Comparison of ENCODE assay signal across 8 cellular contexts in genomic region chr12:108856170-108856427, GRCh38. TPM values are rescaled to one million over a fixed set of nuclear protein-coding genes. Genes with fewer than 3 reads are reported as not detected.
DNase-seq lines count a peak whose midpoint lies in the region; ATAC-seq and TF ChIP-seq lines count a peak whose summit lies in the region.

No MANE protein-coding gene starts in this region.

- no peak for TF ChIP-seq CTCF in HL-60 (IDR thresholded peaks at IDR 0.05; ENCODE audit: insufficient read depth, low read length)
- no peak for TF ChIP-seq CTCF in GM13976 (IDR thresholded peaks at IDR 0.05; ENCODE audit: borderline replicate concordance, control extremely low read depth, extremely low read depth, insufficient read depth, missing control alignments)

- H3K4me3 ChIP-seq in HL-60 (replicated peaks; ENCODE audit: insufficient read depth, low read length), result peak overlapping the region; percentile 78

- H3K4me1 Mint-ChIP-seq in activated naive CD8-positive, alpha-beta T cell treated with anti-CD3 and anti-CD28 coated beads, Interleukin-2, amount 10 ng/mL, durations not matched to agents 7 days and 5 days, result peaks cover 30% of the 10 kb centered on the region
- peaks cover 62 to 69% of the 10 kb centered on the region in 2 donors for H3K4me1 Mint-ChIP-seq in immature natural killer cell
- H3K4me1 Mint-ChIP-seq in stimulated activated naive B cell treated with anti-CD40 and anti-IgM and Interleukin-4, amounts not matched to agents 10 μg/mL and 1 μg/mL and 100 μg/mL, for 72 hours, result peaks cover 34 to 68% of the 10 kb centered on the region in 2 donors

- peak in 1 of 2 experiments; percentile 12 for DNase-seq in HL-60 (ENCODE audit: low read depth in 1 of 2, low spot score in 1 of 2)
- no peak for DNase-seq in activated naive CD8-positive, alpha-beta T cell treated with anti-CD3 and anti-CD28 coated beads, Interleukin-2, amount 10 ng/mL, durations not matched to agents 7 days and 5 days
- no peak for DNase-seq in immature natural killer cell
- no peak for DNase-seq in stimulated activated naive B cell treated with anti-CD40 and anti-IgM and Interleukin-4, amounts not matched to agents 10 μg/mL and 1 μg/mL and 100 μg/mL, for 72 hours
- no peak for DNase-seq in GM13976 (ENCODE audit: low spot score)
- DNase-seq in cerebellar nuclear complex (lab: John Stamatoyannopoulos, UW), result no peak
- DNase-seq in activated CD4-positive, CD25-positive, alpha-beta regulatory T cell treated with anti-CD3 and anti-CD28 coated beads, Interleukin-2, amount 50 U/mL, for 72 hours, result no peak
- DNase-seq in stimulated activated CD4-positive, alpha-beta T cell treated with anti-CD3 and anti-CD28 coated beads, Interleukin-1b, Interleukin-23, amount 100 ng/mL, for 48 hours, result no peak

- H3K9me3 Mint-ChIP-seq in activated naive CD8-positive, alpha-beta T cell treated with anti-CD3 and anti-CD28 coated beads, Interleukin-2, amount 10 ng/mL, durations not matched to agents 7 days and 5 days, result peaks cover 2% of the 10 kb centered on the region
- H3K9me3 Mint-ChIP-seq in immature natural killer cell, result no peaks in the 10 kb centered on the region
- peaks cover 0 to 2% of the 10 kb centered on the region in 2 donors for H3K9me3 Mint-ChIP-seq in stimulated activated naive B cell treated with anti-CD40 and anti-IgM and Interleukin-4, amounts not matched to agents 10 μg/mL and 1 μg/mL and 100 μg/mL, for 72 hours

- POLR2A ChIA-PET in activated naive CD8-positive, alpha-beta T cell treated with anti-CD3 and anti-CD28 coated beads, Interleukin-2, amount 10 ng/mL, durations not matched to agents 7 days and 5 days (lab: Charles Lee), result interaction anchor here (1.7 kb wide), 1 partner anchor 52 kb away, joined by 5 read pairs; no protein-coding TSS in a partner anchor

- no peaks in the 10 kb centered on the region for H3K27me3 ChIP-seq in HL-60 (ENCODE audit: insufficient read depth, poor library complexity, severe bottlenecking)

- no peak for ATAC-seq in activated naive CD8-positive, alpha-beta T cell treated with anti-CD3 and anti-CD28 coated beads, Interleukin-2, amount 10 ng/mL, durations not matched to agents 7 days and 5 days (ENCODE audit: low read depth)
- ATAC-seq in stimulated activated naive B cell treated with anti-CD40 and anti-IgM and Interleukin-4, amounts not matched to agents 10 μg/mL and 1 μg/mL and 100 μg/mL, for 72 hours (replicated peaks), result no peak

- peak overlapping the region; percentile 92 for H3K27ac Mint-ChIP-seq in activated naive CD8-positive, alpha-beta T cell treated with anti-CD3 and anti-CD28 coated beads, Interleukin-2, amount 10 ng/mL, durations not matched to agents 7 days and 5 days
- H3K27ac Mint-ChIP-seq in immature natural killer cell, result peak overlapping the region; percentile 95 to 100 (median 97)
- peak overlapping the region; percentile 92 for H3K27ac Mint-ChIP-seq in stimulated activated naive B cell treated with anti-CD40 and anti-IgM and Interleukin-4, amounts not matched to agents 10 μg/mL and 1 μg/mL and 100 μg/mL, for 72 hours

- H3K36me3 Mint-ChIP-seq in activated naive CD8-positive, alpha-beta T cell treated with anti-CD3 and anti-CD28 coated beads, Interleukin-2, amount 10 ng/mL, durations not matched to agents 7 days and 5 days, result peaks cover 8% of the 10 kb centered on the region
- peaks cover 4 to 13% (median 11%) of the 10 kb centered on the region in 3 donors for H3K36me3 Mint-ChIP-seq in immature natural killer cell
- H3K36me3 Mint-ChIP-seq in stimulated activated naive B cell treated with anti-CD40 and anti-IgM and Interleukin-4, amounts not matched to agents 10 μg/mL and 1 μg/mL and 100 μg/mL, for 72 hours, result peaks cover 4 to 16% of the 10 kb centered on the region in 2 donors

- H3K27ac ChIP-seq in HL-60 (replicated peaks), result peak overlapping the region; percentile 49

- in situ Hi-C loops in GM13976 (cut with MboI; ENCODE audit: low sequenced_read_pairs, unreplicated experiment), result no loop called here

- peak overlapping the region; percentile 87 for H3K4me3 Mint-ChIP-seq in activated naive CD8-positive, alpha-beta T cell treated with anti-CD3 and anti-CD28 coated beads, Interleukin-2, amount 10 ng/mL, durations not matched to agents 7 days and 5 days
- H3K4me3 Mint-ChIP-seq in immature natural killer cell, result peak overlapping the region; percentile 90 to 99 (median 95)
- peak overlapping the region; percentile 92 to 94 for H3K4me3 Mint-ChIP-seq in stimulated activated naive B cell treated with anti-CD40 and anti-IgM and Interleukin-4, amounts not matched to agents 10 μg/mL and 1 μg/mL and 100 μg/mL, for 72 hours

- H3K27me3 Mint-ChIP-seq in activated naive CD8-positive, alpha-beta T cell treated with anti-CD3 and anti-CD28 coated beads, Interleukin-2, amount 10 ng/mL, durations not matched to agents 7 days and 5 days, result peaks cover 10% of the 10 kb centered on the region
- H3K27me3 Mint-ChIP-seq in immature natural killer cell (ENCODE audit: low read depth in 3 of 3), result peaks cover 18 to 30% (median 22%) of the 10 kb centered on the region in 3 donors
- peaks cover 0 to 6% of the 10 kb centered on the region in 2 donors for H3K27me3 Mint-ChIP-seq in stimulated activated naive B cell treated with anti-CD40 and anti-IgM and Interleukin-4, amounts not matched to agents 10 μg/mL and 1 μg/mL and 100 μg/mL, for 72 hours

RNA-seq across cellular contexts. Expression of gene SSH1, which starts 1.3 kb away (rescaled TPM):
- 10 to 100 TPM; 29.7 to 36.9 TPM for total RNA-seq in activated naive CD8-positive, alpha-beta T cell treated with anti-CD3 and anti-CD28 coated beads, Interleukin-2, amount 10 ng/mL, durations not matched to agents 7 days and 5 days
- polyA plus RNA-seq in immature natural killer cell, result 10 to 100 TPM in 2 of 3 donors, under 1 TPM in 1; 0.66 to 34.9 (median 11.9) TPM

RNA-seq across cellular contexts. Expression of gene DAO, which starts 23.8 kb away (rescaled TPM):
- total RNA-seq in activated naive CD8-positive, alpha-beta T cell treated with anti-CD3 and anti-CD28 coated beads, Interleukin-2, amount 10 ng/mL, durations not matched to agents 7 days and 5 days, result not detected
- not detected for polyA plus RNA-seq in immature natural killer cell
